ENCODE assay signal across 19 cellular contexts in the genomic region with DNA sequence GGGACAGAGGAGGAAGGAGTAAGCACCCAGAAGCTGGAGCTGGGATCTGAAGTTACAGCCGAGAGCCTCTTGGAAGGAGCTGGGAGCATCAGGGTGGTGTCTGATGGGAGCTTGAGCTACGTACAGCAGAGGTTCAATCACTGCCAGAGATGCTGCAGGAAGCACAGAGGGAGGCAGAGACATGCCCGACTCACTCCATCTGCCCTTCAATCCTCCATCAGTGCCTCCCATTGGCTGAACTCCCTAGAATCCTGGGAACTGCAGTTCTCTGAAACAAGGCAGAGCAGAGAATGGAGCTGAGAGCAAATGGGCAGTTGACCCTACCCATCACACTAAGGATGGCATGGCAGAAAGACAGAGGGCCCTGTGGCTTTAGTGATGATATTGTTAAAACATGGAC. TPM values are rescaled to one million over a fixed set of nuclear protein-coding genes. Genes with fewer than 3 reads are reported as not detected.
DNase-seq lines count a peak whose midpoint lies in the region; TF ChIP-seq lines count a peak whose summit lies in the region.
"Had no signal": no experiment of that assay in that cellular context is flagged by ENCODE, and none has a peak within 500 bp of the region (broad histone marks: within the 10 kb centered on the region; RNA-seq: fewer than 3 reads in every experiment).

No MANE protein-coding gene starts in this region.

- intact Hi-C loops in MCF 10A (cut with micrococcal nuclease): loop anchor here (2.0 kb wide), 1 partner anchor 62 kb away; no protein-coding TSS in a partner anchor
- intact Hi-C loops in breast epithelium (cut with DNase I; ENCODE audit: low total_unique reads): no loop called here

- no peak overlapping the region for H3K4me2 ChIP-seq in SK-N-SH

- no peak for TF ChIP-seq CTCF in MCF 10A (IDR thresholded peaks at IDR 0.05; ENCODE audit: unreplicated experiment)
- no peak for TF ChIP-seq CTCF in breast epithelium (IDR thresholded peaks at IDR 0.05)
- no peak for TF ChIP-seq CTCF in neural crest cell (conservative IDR thresholded peaks at IDR 0.05)
- no peak for TF ChIP-seq CTCF in SK-N-SH (IDR thresholded peaks at IDR 0.05)

- H3K9me2 ChIP-seq in SK-N-SH: no peaks in the 10 kb centered on the region

- H3K9me3 Mint-ChIP-seq in MCF 10A (ENCODE audit: unreplicated experiment) (no peaks in the 10 kb centered on the region), neural crest cell (no peaks in the 10 kb centered on the region)

- POLR2A ChIA-PET in MCF 10A (lab: Yijun Ruan, JAX) (interaction anchor here (1.3 to 1.9 kb wide), 2 partner anchors 40 to 46 kb away, joined by 3 to 7 read pairs; a partner anchor contains a TSS), SK-N-SH (lab: Yijun Ruan, JAX) (no interaction called here)

- TF ChIP-seq RAD21 in SK-N-SH (IDR thresholded peaks at IDR 0.05; ENCODE audit: low read length): no peak

- H3K79me2 ChIP-seq in SK-N-SH (ENCODE audit: insufficient read depth): no peaks in the 10 kb centered on the region

- no peaks in the 10 kb centered on the region for H3K36me3 Mint-ChIP-seq in MCF 10A (ENCODE audit: insufficient read depth, unreplicated experiment)
- H3K36me3 Mint-ChIP-seq in neural crest cell (ENCODE audit: low read depth): no peaks in the 10 kb centered on the region

- H3K4me3 Mint-ChIP-seq in MCF 10A (ENCODE audit: unreplicated experiment): no peak overlapping the region
- no peak overlapping the region for H3K4me3 Mint-ChIP-seq in neural crest cell

- no peak for TF ChIP-seq EP300 in SK-N-SH (IDR thresholded peaks at IDR 0.05; ENCODE audit: borderline replicate concordance in 1 of 2, low read depth in 1 of 2, low read length in 1 of 2)

- H3K9me3 ChIP-seq in breast epithelium (no peaks in the 10 kb centered on the region), SK-N-SH (no peaks in the 10 kb centered on the region)
- H3K9me3 ChIP-seq: BE2C, MG63 had no signal

- H3K4me3 ChIP-seq in breast epithelium (no peak overlapping the region), SK-N-SH (ENCODE audit: low read depth in 2 of 2, low read length in 1 of 2) (no peak overlapping the region)
- H3K4me3 ChIP-seq: K562, MG63 had no signal

- H3K4me1 Mint-ChIP-seq in MCF 10A (ENCODE audit: insufficient read depth, unreplicated experiment) (peaks cover 16% of the 10 kb centered on the region), neural crest cell (no peaks in the 10 kb centered on the region)

- no peaks in the 10 kb centered on the region for H4K20me1 ChIP-seq in SK-N-SH (ENCODE audit: insufficient read depth)

- no peak overlapping the region for H3K27ac ChIP-seq in breast epithelium
- H3K27ac ChIP-seq in SK-N-SH (ENCODE audit: low read depth in 2 of 2, low read length in 1 of 2): no peak overlapping the region

- no peak overlapping the region for H2AFZ ChIP-seq in SK-N-SH (ENCODE audit: low read depth)

- TF ChIP-seq POLR2A in breast epithelium (IDR thresholded peaks at IDR 0.05): no peak

- no peaks in the 10 kb centered on the region for H3K4me1 ChIP-seq in breast epithelium
- peaks cover 0 to 5% of the 10 kb centered on the region in 2 experiments; a peak in 1 of 4 replicates for H3K4me1 ChIP-seq in SK-N-SH (ENCODE audit: control insufficient read depth in 1 of 2, insufficient read depth in 2 of 2, low read depth in 1 of 2, low read length in 1 of 2)
- H3K4me1 ChIP-seq: BE2C had no signal

- no peak overlapping the region for H3K9ac ChIP-seq in SK-N-SH

- DNase-seq in MCF 10A (ENCODE audit: unreplicated experiment) (no peak), breast epithelium (ENCODE audit: low spot score in 2 of 2) (no peak), cerebellar cortex (ENCODE audit: low spot score) (peak; percentile 68), neural crest cell (ENCODE audit: low read depth, low spot score) (no peak), inferior parietal cortex (ENCODE audit: extremely low spot score) (no peak), LoVo (ENCODE audit: low spot score) (no peak), SK-N-SH (no peak)
- DNase-seq: 8988T, BE2C, H7, Kasumi-1, MG63, NCI-H1105 treated with DMSO at 0.1 percent for 48 hours, NCI-H2029, NCI-H2227 treated with DMSO at 0.1 percent for 48 hours, NCI-H526 treated with DMSO at 0.1 percent for 48 hours had no signal

- CTCF ChIA-PET in MCF 10A (lab: Yijun Ruan, JAX): interaction anchor here (0.7 to 1.6 kb wide), 2 partner anchors 176 to 430 kb away, joined by 4 read pairs; no protein-coding TSS in a partner anchor
- CTCF ChIA-PET in SK-N-SH (lab: Yijun Ruan, JAX): interaction anchor here (0.9 kb wide), 1 partner anchor 14 kb away, joined by 3 read pairs; no protein-coding TSS in a partner anchor

- no peaks in the 10 kb centered on the region for H3F3A ChIP-seq in SK-N-SH (replicated peaks; ENCODE audit: insufficient read depth)

- H3K27ac Mint-ChIP-seq in MCF 10A (ENCODE audit: low read depth, unreplicated experiment) (peak overlapping the region; percentile 80), neural crest cell (ENCODE audit: unreplicated experiment) (peak overlapping the region; percentile 43)

- no peaks in the 10 kb centered on the region for H3K36me3 ChIP-seq in breast epithelium
- no peaks in the 10 kb centered on the region for H3K36me3 ChIP-seq in SK-N-SH (replicated peaks in 1 of 2; ENCODE audit: control insufficient read depth in 1 of 2, insufficient read depth in 2 of 2, low read length in 1 of 2)
- H3K36me3 ChIP-seq: BE2C, MG63 had no signal

- H3K27me3 ChIP-seq in breast epithelium (no peaks in the 10 kb centered on the region), SK-N-SH (ENCODE audit: insufficient read depth) (no peaks in the 10 kb centered on the region)
- H3K27me3 ChIP-seq: BE2C, MG63 had no signal

- no TSS peak for BruUV-seq in MCF 10A (replicated peaks; lab: Mats Ljungman, UMichigan)

- WGBS in SK-N-SH (ENCODE audit: low lambda C conversion rate): 10% methylated on average over 3 of the region's 3 CpGs

- H3K27me3 Mint-ChIP-seq in MCF 10A (ENCODE audit: insufficient read depth, unreplicated experiment) (no peaks in the 10 kb centered on the region), neural crest cell (ENCODE audit: low read depth) (no peaks in the 10 kb centered on the region)

TF ChIP-seq in SK-N-SH, 30 proteins besides CTCF, POLR2A, EP300 and RAD21:
- TF ChIP-seq, protein P1, sequence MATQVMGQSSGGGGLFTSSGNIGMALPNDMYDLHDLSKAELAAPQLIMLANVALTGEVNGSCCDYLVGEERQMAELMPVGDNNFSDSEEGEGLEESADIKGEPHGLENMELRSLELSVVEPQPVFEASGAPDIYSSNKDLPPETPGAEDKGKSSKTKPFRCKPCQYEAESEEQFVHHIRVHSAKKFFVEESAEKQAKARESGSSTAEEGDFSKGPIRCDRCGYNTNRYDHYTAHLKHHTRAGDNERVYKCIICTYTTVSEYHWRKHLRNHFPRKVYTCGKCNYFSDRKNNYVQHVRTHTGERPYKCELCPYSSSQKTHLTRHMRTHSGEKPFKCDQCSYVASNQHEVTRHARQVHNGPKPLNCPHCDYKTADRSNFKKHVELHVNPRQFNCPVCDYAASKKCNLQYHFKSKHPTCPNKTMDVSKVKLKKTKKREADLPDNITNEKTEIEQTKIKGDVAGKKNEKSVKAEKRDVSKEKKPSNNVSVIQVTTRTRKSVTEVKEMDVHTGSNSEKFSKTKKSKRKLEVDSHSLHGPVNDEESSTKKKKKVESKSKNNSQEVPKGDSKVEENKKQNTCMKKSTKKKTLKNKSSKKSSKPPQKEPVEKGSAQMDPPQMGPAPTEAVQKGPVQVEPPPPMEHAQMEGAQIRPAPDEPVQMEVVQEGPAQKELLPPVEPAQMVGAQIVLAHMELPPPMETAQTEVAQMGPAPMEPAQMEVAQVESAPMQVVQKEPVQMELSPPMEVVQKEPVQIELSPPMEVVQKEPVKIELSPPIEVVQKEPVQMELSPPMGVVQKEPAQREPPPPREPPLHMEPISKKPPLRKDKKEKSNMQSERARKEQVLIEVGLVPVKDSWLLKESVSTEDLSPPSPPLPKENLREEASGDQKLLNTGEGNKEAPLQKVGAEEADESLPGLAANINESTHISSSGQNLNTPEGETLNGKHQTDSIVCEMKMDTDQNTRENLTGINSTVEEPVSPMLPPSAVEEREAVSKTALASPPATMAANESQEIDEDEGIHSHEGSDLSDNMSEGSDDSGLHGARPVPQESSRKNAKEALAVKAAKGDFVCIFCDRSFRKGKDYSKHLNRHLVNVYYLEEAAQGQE (IDR thresholded peaks at IDR 0.05; ENCODE audit: low read depth, low read length): no peak
- TF ChIP-seq, protein P2, sequence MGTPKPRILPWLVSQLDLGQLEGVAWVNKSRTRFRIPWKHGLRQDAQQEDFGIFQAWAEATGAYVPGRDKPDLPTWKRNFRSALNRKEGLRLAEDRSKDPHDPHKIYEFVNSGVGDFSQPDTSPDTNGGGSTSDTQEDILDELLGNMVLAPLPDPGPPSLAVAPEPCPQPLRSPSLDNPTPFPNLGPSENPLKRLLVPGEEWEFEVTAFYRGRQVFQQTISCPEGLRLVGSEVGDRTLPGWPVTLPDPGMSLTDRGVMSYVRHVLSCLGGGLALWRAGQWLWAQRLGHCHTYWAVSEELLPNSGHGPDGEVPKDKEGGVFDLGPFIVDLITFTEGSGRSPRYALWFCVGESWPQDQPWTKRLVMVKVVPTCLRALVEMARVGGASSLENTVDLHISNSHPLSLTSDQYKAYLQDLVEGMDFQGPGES (IDR thresholded peaks at IDR 0.05; ENCODE audit: low read depth, low read length): no peak

RNA-seq across cellular contexts. Expression of a gene that starts 40.0 kb away (rescaled TPM):
- total RNA-seq in MCF 10A (2022) (129 and 152 TPM in 2 replicates), breast epithelium (10 to 100 TPM; 53.1 to 91.2 (median 65.9) TPM), neural crest cell (127 TPM in 2 replicates)
- polyA plus RNA-seq in SK-N-SH (2012; rRNA removed): 51.5 and 69.7 TPM in 2 replicates
- 41.0 and 63.0 TPM in 2 replicates for polyA plus RNA-seq in SK-N-SH (2012; cell fraction: cytosol; rRNA removed)
- 128 and 129 TPM in 2 replicates for polyA plus RNA-seq in SK-N-SH (2012; cell fraction: nucleus; rRNA removed)
- total RNA-seq: HepG2, OCI-LY7 had no signal
